8 cellular contexts compared by ENCODE assay signal in the genomic region with DNA sequence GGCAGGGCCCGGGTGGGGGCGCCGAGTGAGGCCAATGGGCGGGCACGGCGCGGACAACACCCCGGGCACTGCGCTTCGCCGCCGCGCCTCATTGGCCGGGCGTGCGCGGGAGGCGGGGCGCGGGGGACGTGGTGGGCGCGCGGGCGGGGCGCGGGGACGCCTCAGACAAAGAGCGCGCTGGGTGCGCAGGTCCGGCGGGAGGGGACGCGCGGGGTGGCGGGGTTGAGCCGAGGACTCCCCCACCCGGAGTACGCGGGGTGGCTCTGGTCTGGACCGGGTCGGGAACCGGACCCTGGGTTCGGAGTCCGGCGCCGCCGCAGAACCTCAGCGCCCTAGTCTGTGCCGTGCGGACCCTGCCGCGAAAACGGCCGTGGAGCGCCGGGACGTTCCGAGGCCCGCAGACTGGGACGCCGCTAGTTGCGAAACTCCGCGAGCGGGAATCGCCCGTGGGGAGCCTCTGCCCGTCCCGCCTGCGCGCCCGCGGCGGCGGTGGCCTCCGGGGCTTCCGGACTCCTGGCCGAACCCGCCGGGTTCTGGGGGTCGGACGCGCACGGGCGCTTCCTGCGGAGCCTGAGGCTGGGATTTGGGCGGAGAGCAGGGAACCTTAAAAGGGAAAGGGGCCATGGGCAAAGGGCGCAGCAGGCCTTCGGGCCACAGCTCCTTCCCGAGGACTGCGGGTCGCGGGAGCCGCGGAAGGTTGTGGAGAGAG. TPM values are rescaled to one million over a fixed set of nuclear protein-coding genes. Genes with fewer than 3 reads are reported as not detected.
DNase-seq lines count a peak whose midpoint lies in the region; ATAC-seq and TF ChIP-seq lines count a peak whose summit lies in the region.

No MANE protein-coding gene starts in this region.

- peak in 2 of 4 donors; percentile 34 to 66 for TF ChIP-seq POLR2A in esophagus squamous epithelium (IDR thresholded peaks at IDR 0.05)

- peaks cover 6% of the 10 kb centered on the region for H3F3A ChIP-seq in PC-3 (ENCODE audit: low read length, unreplicated experiment)

- no TSS peak for BruUV-seq in PC-3 (replicated peaks; lab: Mats Ljungman, UMichigan)

- H3K36me3 ChIP-seq in PC-3 (ENCODE audit: low read depth, low read length) (no peaks in the 10 kb centered on the region), esophagus squamous epithelium (no peaks in the 10 kb centered on the region)

- CTCF ChIA-PET in PC-3 (lab: Charles Lee), result no interaction called here

- no peaks in the 10 kb centered on the region for H3K9me2 ChIP-seq in PC-3 (replicated peaks; ENCODE audit: low read length)

- 7% methylated on average over 3 of the region's 97 CpGs; no CpG with 5 or more reads in 1 of the 2 donors for WGBS in esophagus squamous epithelium, 2 donors

- peaks cover 8% of the 10 kb centered on the region for H3K4me1 Mint-ChIP-seq in activated T-cell treated with anti-CD3 and anti-CD28 coated beads, Interleukin-2, amount 50 U/mL, for 72 hours (ENCODE audit: low read depth)

- no peak overlapping the region for H3K27ac Mint-ChIP-seq in activated T-cell treated with anti-CD3 and anti-CD28 coated beads, Interleukin-2, amount 50 U/mL, for 72 hours

- H3K9ac ChIP-seq in PC-3 (ENCODE audit: low read length), result peak overlapping the region; percentile 76

- H3K4me3 Mint-ChIP-seq in activated T-cell treated with anti-CD3 and anti-CD28 coated beads, Interleukin-2, amount 50 U/mL, for 72 hours, result peak overlapping the region; percentile 83 to 86

- peaks cover 18% of the 10 kb centered on the region for H3K27me3 Mint-ChIP-seq in activated T-cell treated with anti-CD3 and anti-CD28 coated beads, Interleukin-2, amount 50 U/mL, for 72 hours (ENCODE audit: low read depth)

- H3K9me3 Mint-ChIP-seq in activated T-cell treated with anti-CD3 and anti-CD28 coated beads, Interleukin-2, amount 50 U/mL, for 72 hours, result no peaks in the 10 kb centered on the region

- H2AFZ ChIP-seq in PC-3 (ENCODE audit: low read length), result peak overlapping the region; percentile 97

- no peaks in the 10 kb centered on the region for H3K36me3 Mint-ChIP-seq in activated T-cell treated with anti-CD3 and anti-CD28 coated beads, Interleukin-2, amount 50 U/mL, for 72 hours (ENCODE audit: insufficient read depth in 2 of 2)

- H3K79me2 ChIP-seq in PC-3 (ENCODE audit: low read length), result peaks cover 17% of the 10 kb centered on the region

- H3K27me3 ChIP-seq in PC-3 (ENCODE audit: low read length) (no peaks in the 10 kb centered on the region), esophagus squamous epithelium (no peaks in the 10 kb centered on the region)

- intact Hi-C loops in PC-3 (cut with micrococcal nuclease) (no loop called here), esophagus squamous epithelium (cut with DNase I) (loop anchor here (10.0 kb wide), 1 partner anchor 68 kb away; a partner anchor contains a TSS)

- DNase-seq in DMS 273 treated with DMSO at 0.1 percent for 48 hours (lab: John Stamatoyannopoulos, UW) (peak; percentile 64), HuH-7.5 (ENCODE audit: low spot score) (peak; percentile 94), PC-3 (peak; percentile 89), esophagus squamous epithelium (lab: John Stamatoyannopoulos, UW) (peak; percentile 36), myocyte (ENCODE audit: low read depth) (peak; percentile 92)
- peak; percentile 88 to 90 for DNase-seq in activated T-cell treated with anti-CD3 and anti-CD28 coated beads, Interleukin-2, amount 50 U/mL, for 72 hours
- peak; percentile 53 to 59 for DNase-seq in stimulated activated CD8-positive, alpha-beta memory T cell treated with anti-CD3 and anti-CD28 coated beads, Interleukin-7, amount 100 ng/mL, for 1 hour (ENCODE audit: low read depth in 2 of 2)

- POLR2A ChIA-PET in PC-3 (lab: Charles Lee; ENCODE audit: unreplicated experiment), result no interaction called here

- H3K9me3 ChIP-seq in PC-3 (ENCODE audit: low read length) (no peaks in the 10 kb centered on the region), esophagus squamous epithelium (no peaks in the 10 kb centered on the region)

- peak overlapping the region; percentile 92 for H3K4me2 ChIP-seq in PC-3 (ENCODE audit: low read length)

- ATAC-seq in GM21528 (IDR thresholded peaks at IDR 0.05; ENCODE audit: low FRiP score, unreplicated experiment), result peak; percentile 88
- ATAC-seq in PC-3, result peak; percentile 67
- ATAC-seq in activated T-cell treated with anti-CD3 and anti-CD28 coated beads, Interleukin-2, amount 50 U/mL, for 72 hours (replicated peaks in 1 of 2), result peak; percentile 92 to 93

- H4K20me1 ChIP-seq in PC-3 (ENCODE audit: low read length), result peaks cover 9% of the 10 kb centered on the region; the same call in 1 of the 2 replicates

- TF ChIP-seq CTCF in PC-3 (conservative IDR thresholded peaks at IDR 0.05; ENCODE audit: low read depth, low read length), result no peak
- no peak for TF ChIP-seq CTCF in esophagus squamous epithelium (IDR thresholded peaks at IDR 0.05)

- H3K4me3 ChIP-seq in PC-3 (ENCODE audit: low read length), result peak overlapping the region; percentile 88
- H3K4me3 ChIP-seq in esophagus squamous epithelium, result peak overlapping the region; percentile 79 to 99 (median 90)

- H3K27ac ChIP-seq in PC-3 (ENCODE audit: low read length), result no peak overlapping the region
- H3K27ac ChIP-seq in esophagus squamous epithelium, result peak overlapping the region; percentile 86 to 96 (median 92)

- H3K4me1 ChIP-seq in PC-3 (ENCODE audit: insufficient read depth, low read length), result peaks cover 33% of the 10 kb centered on the region
- H3K4me1 ChIP-seq in esophagus squamous epithelium, result peaks cover 27 to 77% (median 43%) of the 10 kb centered on the region in 3 donors

RNA-seq across cellular contexts. Expression of a gene that starts 0.4 kb away (rescaled TPM):
- total RNA-seq in PC-3 (2014; rRNA removed), result 52.8 and 53.9 TPM in 2 replicates
- total RNA-seq in activated T-cell treated with anti-CD3 and anti-CD28 coated beads, Interleukin-2, amount 50 U/mL, for 72 hours, result 10 to 100 TPM; 22.7 to 47.2 TPM
- total RNA-seq in esophagus squamous epithelium, result 10 to 100 TPM; 23.3 to 64.3 (median 55.6) TPM
- 79.6 and 93.0 TPM in 2 replicates for total RNA-seq in myocyte
- polyA plus RNA-seq in myocyte (2012), result 18.7 TPM

RNA-seq across cellular contexts. Expression of a gene that starts 16.5 kb away (rescaled TPM):
- total RNA-seq in PC-3 (2014; rRNA removed), result 0.07 TPM in 1 of 2 replicates, not detected in the other
- total RNA-seq in activated T-cell treated with anti-CD3 and anti-CD28 coated beads, Interleukin-2, amount 50 U/mL, for 72 hours, result not detected
- total RNA-seq in esophagus squamous epithelium, result not detected
- not detected in 2 replicates for total RNA-seq in myocyte
- polyA plus RNA-seq in myocyte (2012), result not detected

Comparison
In these comparisons a context has a peak if more than half of its experiments do, and no peak if none do; other contexts are left out.
1. DNase-seq: peak in every context shown above with its lines; median percentile 94 in HuH-7.5; 92 in myocyte; 89 in PC-3; 89 in activated T-cell treated with anti-CD3 and anti-CD28 coated beads, Interleukin-2, amount 50 U/mL, for 72 hours; 64 in DMS 273 treated with DMSO at 0.1 percent for 48 hours; 56 in stimulated activated CD8-positive, alpha-beta memory T cell treated with anti-CD3 and anti-CD28 coated beads, Interleukin-7, amount 100 ng/mL, for 1 hour; 36 in esophagus squamous epithelium.